1 cellular context compared by ENCODE assay signal in the genomic region with DNA sequence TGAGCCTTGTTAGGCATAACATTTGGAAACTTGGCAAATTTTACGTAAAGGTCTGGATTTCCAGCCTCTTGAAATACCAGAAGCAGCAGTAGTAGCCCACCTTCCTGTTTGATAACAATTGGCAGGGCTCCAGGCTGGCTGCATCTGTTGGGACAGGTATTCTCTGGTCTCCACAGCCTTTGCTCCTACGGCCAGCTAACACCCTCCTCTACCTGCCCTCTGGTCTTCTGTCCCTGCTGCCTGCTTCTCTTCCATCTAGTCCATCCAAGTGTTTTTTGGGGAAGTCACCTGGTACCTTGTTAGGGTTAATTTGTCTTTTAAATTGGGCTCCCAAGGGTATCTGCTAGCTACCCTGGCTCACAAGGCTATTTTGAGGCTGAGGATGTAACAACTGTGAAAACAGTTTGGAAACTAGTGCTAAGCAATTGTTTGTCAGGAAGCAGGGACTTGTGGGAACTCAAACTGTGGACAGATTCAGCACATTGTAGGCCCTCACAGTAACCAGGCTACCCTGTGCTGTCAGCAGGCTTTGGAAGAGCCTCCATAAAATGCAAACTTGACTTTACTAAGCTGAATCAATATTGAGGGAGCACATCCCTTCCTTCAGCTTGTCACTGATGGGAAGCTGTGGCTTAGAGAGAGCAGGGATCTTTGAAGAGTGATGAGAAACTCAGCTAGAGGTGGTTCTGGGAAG.
TF ChIP-seq lines count a peak whose summit lies in the region.

No MANE protein-coding gene starts in this region.

TF ChIP-seq in IMR-90, 13 proteins besides CTCF, POLR2A, EP300 and RAD21:
- TF ChIP-seq MAZ (IDR thresholded peaks at IDR 0.05; ENCODE audit: borderline replicate concordance, low read depth, low read length), result no peak
- no peak for TF ChIP-seq MAFK (IDR thresholded peaks at IDR 0.05; ENCODE audit: low read depth, low read length)
- no peak for TF ChIP-seq NFE2L2 (IDR thresholded peaks at IDR 0.05; ENCODE audit: low read depth, low read length)
- TF ChIP-seq SMC3 (IDR thresholded peaks at IDR 0.05; ENCODE audit: low read depth, low read length), result no peak
- no peak for TF ChIP-seq RFX5 (IDR thresholded peaks at IDR 0.05; ENCODE audit: low read depth, low read length)
- no peak for TF ChIP-seq MXI1 (IDR thresholded peaks at IDR 0.05; ENCODE audit: borderline replicate concordance, low read depth, low read length)
- TF ChIP-seq CHD1 (IDR thresholded peaks at IDR 0.05; ENCODE audit: low read depth, low read length), result no peak
- no peak for TF ChIP-seq BHLHE40 (IDR thresholded peaks at IDR 0.05; ENCODE audit: low read depth, low read length)
- TF ChIP-seq RCOR1 (IDR thresholded peaks at IDR 0.05; ENCODE audit: insufficient replicate concordance, low read length), result no peak
- TF ChIP-seq, protein P1, sequence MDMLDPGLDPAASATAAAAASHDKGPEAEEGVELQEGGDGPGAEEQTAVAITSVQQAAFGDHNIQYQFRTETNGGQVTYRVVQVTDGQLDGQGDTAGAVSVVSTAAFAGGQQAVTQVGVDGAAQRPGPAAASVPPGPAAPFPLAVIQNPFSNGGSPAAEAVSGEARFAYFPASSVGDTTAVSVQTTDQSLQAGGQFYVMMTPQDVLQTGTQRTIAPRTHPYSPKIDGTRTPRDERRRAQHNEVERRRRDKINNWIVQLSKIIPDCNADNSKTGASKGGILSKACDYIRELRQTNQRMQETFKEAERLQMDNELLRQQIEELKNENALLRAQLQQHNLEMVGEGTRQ (IDR thresholded peaks at IDR 0.05; ENCODE audit: low read depth, low read length), result no peak
- no peak for TF ChIP-seq CEBPB (IDR thresholded peaks at IDR 0.05; ENCODE audit: low read depth, low read length)
- TF ChIP-seq FOS (IDR thresholded peaks at IDR 0.05; ENCODE audit: low read depth, low read length), result no peak
- TF ChIP-seq, protein P2, sequence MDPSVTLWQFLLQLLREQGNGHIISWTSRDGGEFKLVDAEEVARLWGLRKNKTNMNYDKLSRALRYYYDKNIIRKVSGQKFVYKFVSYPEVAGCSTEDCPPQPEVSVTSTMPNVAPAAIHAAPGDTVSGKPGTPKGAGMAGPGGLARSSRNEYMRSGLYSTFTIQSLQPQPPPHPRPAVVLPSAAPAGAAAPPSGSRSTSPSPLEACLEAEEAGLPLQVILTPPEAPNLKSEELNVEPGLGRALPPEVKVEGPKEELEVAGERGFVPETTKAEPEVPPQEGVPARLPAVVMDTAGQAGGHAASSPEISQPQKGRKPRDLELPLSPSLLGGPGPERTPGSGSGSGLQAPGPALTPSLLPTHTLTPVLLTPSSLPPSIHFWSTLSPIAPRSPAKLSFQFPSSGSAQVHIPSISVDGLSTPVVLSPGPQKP (IDR thresholded peaks at IDR 0.05; ENCODE audit: borderline replicate concordance, low read depth, low read length), result no peak
TF ChIP-seq in IMR-90: peak in this region for 0.
